ENCODE assay signal across 2 cellular contexts in the genomic region with DNA sequence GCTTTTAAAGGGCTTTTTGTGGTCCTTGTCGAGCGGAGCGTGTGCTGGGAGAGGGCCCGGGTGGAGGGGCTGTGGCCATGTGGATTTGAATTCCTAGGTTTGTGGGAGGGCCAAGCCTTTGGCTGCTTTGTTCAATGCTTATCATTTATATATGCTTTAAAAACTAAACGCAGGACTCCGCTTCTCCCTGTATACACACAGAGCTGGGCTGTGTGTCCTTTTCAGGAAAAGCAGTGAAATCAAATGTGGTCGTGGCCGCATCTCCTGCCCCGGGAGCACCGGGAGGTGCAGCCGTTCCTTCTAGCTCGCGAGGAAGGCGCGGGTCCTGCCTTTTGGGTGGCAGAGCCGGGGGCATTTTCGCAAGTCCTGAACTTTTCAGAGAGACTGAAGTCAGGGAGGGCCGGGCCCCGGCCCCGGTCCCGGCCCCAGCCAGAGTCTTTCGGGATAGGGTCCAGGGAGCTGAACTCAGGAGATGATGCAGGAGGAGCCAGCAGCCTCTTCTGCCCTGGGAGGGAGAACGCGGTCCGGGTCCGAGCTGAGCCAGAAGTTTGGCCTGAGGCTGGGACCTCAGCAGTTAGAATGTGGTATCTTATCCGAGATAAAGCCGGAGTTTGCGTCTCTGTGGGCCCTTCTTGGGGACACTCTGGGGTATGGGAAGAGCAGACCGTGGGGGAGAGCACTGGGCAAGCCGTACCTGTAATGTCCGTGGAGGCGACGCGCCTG.
A peak's percentile ranks its signal among the peaks of the same experiment; 100 is the strongest.
TF ChIP-seq lines count a peak whose summit lies in the region.

No MANE protein-coding gene starts in this region.

TF ChIP-seq in IMR-90, 13 proteins besides CTCF, POLR2A, EP300 and RAD21 (continued from another document):
- TF ChIP-seq FOS (IDR thresholded peaks at IDR 0.05; ENCODE audit: low read depth, low read length) = no peak
- no peak for TF ChIP-seq BHLHE40 (IDR thresholded peaks at IDR 0.05; ENCODE audit: low read depth, low read length)
- TF ChIP-seq RFX5 (IDR thresholded peaks at IDR 0.05; ENCODE audit: low read depth, low read length) = no peak
- TF ChIP-seq, protein P1, sequence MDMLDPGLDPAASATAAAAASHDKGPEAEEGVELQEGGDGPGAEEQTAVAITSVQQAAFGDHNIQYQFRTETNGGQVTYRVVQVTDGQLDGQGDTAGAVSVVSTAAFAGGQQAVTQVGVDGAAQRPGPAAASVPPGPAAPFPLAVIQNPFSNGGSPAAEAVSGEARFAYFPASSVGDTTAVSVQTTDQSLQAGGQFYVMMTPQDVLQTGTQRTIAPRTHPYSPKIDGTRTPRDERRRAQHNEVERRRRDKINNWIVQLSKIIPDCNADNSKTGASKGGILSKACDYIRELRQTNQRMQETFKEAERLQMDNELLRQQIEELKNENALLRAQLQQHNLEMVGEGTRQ (IDR thresholded peaks at IDR 0.05; ENCODE audit: low read depth, low read length) = no peak
- TF ChIP-seq CHD1 (IDR thresholded peaks at IDR 0.05; ENCODE audit: low read depth, low read length) = no peak
- peak; percentile 92 for TF ChIP-seq MXI1 (IDR thresholded peaks at IDR 0.05; ENCODE audit: borderline replicate concordance, low read depth, low read length)
- TF ChIP-seq NFE2L2 (IDR thresholded peaks at IDR 0.05; ENCODE audit: low read depth, low read length) = no peak
- peak; percentile 9; the same call in 1 of the 2 replicates for TF ChIP-seq SMC3 (IDR thresholded peaks at IDR 0.05; ENCODE audit: low read depth, low read length)

TF ChIP-seq in neural cell, 6 proteins besides CTCF, POLR2A, EP300 and RAD21 (continued from another document):
- TF ChIP-seq EZH2 (IDR thresholded peaks at IDR 0.05; ENCODE audit: borderline replicate concordance, insufficient read depth, low read length, poor library complexity, severe bottlenecking) = no peak
- no peak for TF ChIP-seq REST (IDR thresholded peaks at IDR 0.05; ENCODE audit: borderline replicate concordance)
- TF ChIP-seq POLR2AphosphoS5 (IDR thresholded peaks at IDR 0.05) = no peak
- no peak for TF ChIP-seq SMC3 (conservative IDR thresholded peaks at IDR 0.05; ENCODE audit: poor library complexity)
- no peak for TF ChIP-seq TAF1 (IDR thresholded peaks at IDR 0.05; ENCODE audit: low read depth)
